9 cellular contexts compared by ENCODE assay signal in the genomic region with DNA sequence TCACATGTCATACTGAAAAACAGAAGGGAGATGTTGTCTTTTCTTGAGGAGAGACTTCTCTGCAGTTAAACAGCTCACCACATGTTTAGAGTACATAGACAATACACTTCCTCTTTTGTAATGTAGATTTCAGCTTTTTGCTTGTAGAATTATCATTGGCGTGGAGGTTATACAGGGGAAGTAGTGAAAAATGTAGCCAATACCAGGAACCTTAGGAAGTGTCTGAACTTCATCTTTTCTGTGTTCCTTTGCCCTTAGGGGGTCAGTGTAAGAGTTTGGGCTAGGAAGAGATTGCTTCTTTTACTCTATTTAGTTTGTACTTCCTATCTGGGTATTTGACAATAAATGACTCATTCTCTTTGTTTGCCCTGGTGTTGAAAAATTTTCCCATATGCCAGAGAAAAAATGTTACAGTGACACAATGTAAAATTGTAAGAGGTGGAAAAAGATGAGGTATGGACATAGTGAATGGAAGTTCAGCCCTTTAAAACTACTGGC. TPM values are rescaled to one million over a fixed set of nuclear protein-coding genes. Genes with fewer than 3 reads are reported as not detected.
DNase-seq lines count a peak whose midpoint lies in the region; ATAC-seq, FAIRE-seq and TF ChIP-seq lines count a peak whose summit lies in the region.
"Had no signal": no experiment of that assay in that cellular context is flagged by ENCODE, and none has a peak within 500 bp of the region (broad histone marks: within the 10 kb centered on the region; RNA-seq: fewer than 3 reads in every experiment).

No MANE protein-coding gene starts in this region.

- DNase-seq in SK-N-SH, result no peak
- DNase-seq in medulla oblongata (ENCODE audit: extremely low spot score), result peak; percentile 45
- no peak for DNase-seq in GM19239 (ENCODE audit: insufficient read length, low spot score)
- DNase-seq in hypothalamus (lab: John Stamatoyannopoulos, UW), result no peak
- DNase-seq in NCI-H2227 treated with DMSO at 0.1 percent for 48 hours (lab: John Stamatoyannopoulos, UW), result no peak

- CTCF ChIA-PET in SK-N-SH (lab: Yijun Ruan, JAX), result interaction anchor here (2.1 to 2.8 kb wide), 3 partner anchors 7 to 217 kb away, joined by 5 to 13 read pairs (median 7); a partner anchor contains a TSS

- H3K4me2 ChIP-seq in SK-N-SH, result no peak overlapping the region

- peak overlapping the region; percentile 43; the same call in 1 of the 2 replicates for H2AFZ ChIP-seq in SK-N-SH (ENCODE audit: low read depth)

- no peaks in the 10 kb centered on the region for H3K9me2 ChIP-seq in SK-N-SH

- 33% methylated on average over 1 of the region's 1 CpG for WGBS in SK-N-SH (ENCODE audit: low lambda C conversion rate)

- no peak for TF ChIP-seq RAD21 in SK-N-SH (IDR thresholded peaks at IDR 0.05; ENCODE audit: low read length)

- H3F3A ChIP-seq in SK-N-SH (replicated peaks; ENCODE audit: insufficient read depth), result peaks cover 6% of the 10 kb centered on the region

- H4K20me1 ChIP-seq in SK-N-SH (ENCODE audit: insufficient read depth), result no peaks in the 10 kb centered on the region

- H3K9ac ChIP-seq in SK-N-SH, result no peak overlapping the region

- no peaks in the 10 kb centered on the region for H3K79me2 ChIP-seq in SK-N-SH (ENCODE audit: insufficient read depth)

- no peaks in the 10 kb centered on the region for H3K27me3 ChIP-seq in SK-N-SH (ENCODE audit: insufficient read depth)

- no peak for TF ChIP-seq CTCF in SK-N-SH (IDR thresholded peaks at IDR 0.05)

- no peak overlapping the region for H3K4me3 ChIP-seq in SK-N-SH (ENCODE audit: low read depth in 2 of 2, low read length in 1 of 2)
- H3K4me3 ChIP-seq: HAP-1 had no signal

- no peak for TF ChIP-seq EP300 in SK-N-SH (IDR thresholded peaks at IDR 0.05; ENCODE audit: borderline replicate concordance in 1 of 2, low read depth in 1 of 2, low read length in 1 of 2)

- peak; percentile 91 for ATAC-seq in GM18519 (IDR thresholded peaks at IDR 0.05; ENCODE audit: low FRiP score, unreplicated experiment)
- peak; percentile 64 for ATAC-seq in HG03045 (IDR thresholded peaks at IDR 0.05; ENCODE audit: unreplicated experiment)
- ATAC-seq in GM18907 (IDR thresholded peaks at IDR 0.05; ENCODE audit: unreplicated experiment), result no peak

- POLR2A ChIA-PET in SK-N-SH (lab: Yijun Ruan, JAX), result no interaction called here

- H3K4me1 ChIP-seq in SK-N-SH (ENCODE audit: control insufficient read depth in 1 of 2, insufficient read depth in 2 of 2, low read depth in 1 of 2, low read length in 1 of 2), result no peaks in the 10 kb centered on the region

- no peaks in the 10 kb centered on the region for H3K9me3 ChIP-seq in SK-N-SH
- H3K9me3 ChIP-seq: HAP-1 had no signal

- FAIRE-seq in GM19239 (lab: Jason Lieb, UNC), result no peak

- peak overlapping the region in 1 of 2 experiments; percentile 24; a peak in 1 of 4 replicates for H3K27ac ChIP-seq in SK-N-SH (ENCODE audit: low read depth in 2 of 2, low read length in 1 of 2)

- H3K36me3 ChIP-seq in SK-N-SH (replicated peaks in 1 of 2; ENCODE audit: control insufficient read depth in 1 of 2, insufficient read depth in 2 of 2, low read length in 1 of 2), result no peaks in the 10 kb centered on the region
- H3K36me3 ChIP-seq: HAP-1 had no signal

TF ChIP-seq in SK-N-SH, 30 proteins besides CTCF, POLR2A, EP300 and RAD21:
- peak; percentile 28 for TF ChIP-seq FOSL2 (IDR thresholded peaks at IDR 0.05; ENCODE audit: borderline replicate concordance, low read depth)
- TF ChIP-seq YY1 (IDR thresholded peaks at IDR 0.05; ENCODE audit: low read depth), result no peak

RNA-seq across cellular contexts. Expression of a gene that starts 21.0 kb away (rescaled TPM):
- polyA plus RNA-seq in SK-N-SH (2012; rRNA removed), result 6.3 and 6.4 TPM in 2 replicates
- polyA plus RNA-seq in SK-N-SH (2012; cell fraction: cytosol; rRNA removed), result 6.8 and 6.9 TPM in 2 replicates
- 12.6 and 14.9 TPM in 2 replicates for polyA plus RNA-seq in SK-N-SH (2012; cell fraction: nucleus; rRNA removed)

RNA-seq across cellular contexts. Expression of a gene that starts 35.6 kb away (rescaled TPM):
- 0.25 and 0.44 TPM in 2 replicates for polyA plus RNA-seq in SK-N-SH (2012; rRNA removed)
- 0.43 and 0.45 TPM in 2 replicates for polyA plus RNA-seq in SK-N-SH (2012; cell fraction: cytosol; rRNA removed)
- 0.35 and 1.1 TPM in 2 replicates for polyA plus RNA-seq in SK-N-SH (2012; cell fraction: nucleus; rRNA removed)

RNA-seq across cellular contexts. Expression of a gene that starts 36.0 kb away (rescaled TPM):
- 34.1 and 41.4 TPM in 2 replicates for polyA plus RNA-seq in SK-N-SH (2012; rRNA removed)
- polyA plus RNA-seq in SK-N-SH (2012; cell fraction: cytosol; rRNA removed), result 28.3 and 35.3 TPM in 2 replicates
- 31.9 and 66.5 TPM in 2 replicates for polyA plus RNA-seq in SK-N-SH (2012; cell fraction: nucleus; rRNA removed)
